8 cellular contexts compared by ENCODE assay signal in the genomic region with DNA sequence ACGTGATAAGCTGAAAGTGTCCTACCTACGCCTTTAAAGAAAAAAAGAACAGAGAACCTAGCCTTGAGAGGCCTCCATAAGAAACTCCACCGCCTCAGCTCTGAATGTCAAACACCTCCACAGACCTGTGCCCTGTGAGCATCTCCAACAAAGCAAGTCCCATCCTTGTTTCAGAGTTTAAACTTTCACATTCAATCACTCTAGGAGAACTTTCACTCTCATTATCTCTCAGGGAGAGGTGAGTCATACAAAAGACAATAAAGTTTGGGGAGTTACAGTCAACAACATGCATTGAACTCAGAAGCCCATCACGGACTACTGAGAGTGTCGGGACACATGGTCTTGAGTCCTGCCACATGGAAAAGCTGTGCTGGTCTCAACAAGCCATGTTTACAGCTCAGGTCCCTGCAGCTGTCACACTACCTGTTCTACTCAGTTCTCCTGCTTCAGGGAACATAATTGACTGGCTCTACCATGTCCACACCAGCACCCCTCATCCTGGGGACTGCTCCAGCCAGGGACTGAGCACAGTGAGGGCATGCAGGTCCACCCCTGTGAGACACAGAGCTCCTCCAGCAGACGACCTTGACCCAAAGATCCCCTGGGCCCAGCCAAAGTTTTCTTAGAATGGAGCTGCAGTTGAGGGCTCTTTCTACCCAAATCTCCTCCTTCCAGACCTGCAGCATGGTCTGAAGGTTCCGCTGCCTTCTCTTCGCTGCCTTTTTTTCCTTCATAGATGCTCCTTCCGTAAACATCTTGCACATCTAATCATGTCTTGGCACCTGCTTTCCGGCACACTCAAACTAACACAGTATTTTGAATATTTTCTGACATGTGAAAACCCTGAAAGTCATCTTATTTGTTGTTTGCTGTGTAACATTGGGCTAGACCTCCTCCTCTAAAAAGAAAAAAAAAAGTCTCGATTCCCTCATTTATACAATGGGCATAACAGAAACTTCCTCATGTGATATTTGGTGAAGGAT.
A peak's percentile ranks its signal among the peaks of the same experiment; 100 is the strongest.
DNase-seq lines count a peak whose midpoint lies in the region; ATAC-seq and TF ChIP-seq lines count a peak whose summit lies in the region.

No MANE protein-coding gene starts in this region.

- peak; percentile 53 for ATAC-seq in GM18498 (IDR thresholded peaks at IDR 0.05; ENCODE audit: unreplicated experiment)
- ATAC-seq in GM21825 (IDR thresholded peaks at IDR 0.05; ENCODE audit: unreplicated experiment): peak; percentile 46

- H3K4me3 ChIP-seq in cardiac fibroblast (replicated peaks in 1 of 2; ENCODE audit: low read depth in 2 of 2, low read length in 2 of 2): no peak overlapping the region

- TF ChIP-seq CTCF in cardiac fibroblast (IDR thresholded peaks at IDR 0.05; ENCODE audit: low read depth, low read length): no peak

- DNase-seq in NAMALWA (ENCODE audit: low spot score) (peak; percentile 70), cardiac fibroblast (ENCODE audit: low read depth in 2 of 2) (peak; percentile 53 to 81), mucosa of gallbladder (ENCODE audit: low spot score) (no peak), SHP77 treated with DMSO at 0.1 percent for 48 hours (lab: John Stamatoyannopoulos, UW) (no peak), D341Med (ENCODE audit: low spot score) (no peak)
- peak in 2 of 3 experiments; percentile 62 to 65 for DNase-seq in stimulated activated CD4-positive, alpha-beta T cell treated with anti-CD3 and anti-CD28 coated beads, TNF-alpha, amount 100 ng/mL, for 24 hours (ENCODE audit: low read depth in 3 of 3)

Comparison
In these comparisons a context has a peak if more than half of its experiments do, and no peak if none do; other contexts are left out.
1. DNase-seq: peak in NAMALWA (single experiment), cardiac fibroblast (2 of 2) and stimulated activated CD4-positive, alpha-beta T cell treated with anti-CD3 and anti-CD28 coated beads, TNF-alpha, amount 100 ng/mL, for 24 hours (2 of 3); none in mucosa of gallbladder (single experiment), SHP77 treated with DMSO at 0.1 percent for 48 hours (single experiment) and D341Med (single experiment).